In the genomic region with DNA sequence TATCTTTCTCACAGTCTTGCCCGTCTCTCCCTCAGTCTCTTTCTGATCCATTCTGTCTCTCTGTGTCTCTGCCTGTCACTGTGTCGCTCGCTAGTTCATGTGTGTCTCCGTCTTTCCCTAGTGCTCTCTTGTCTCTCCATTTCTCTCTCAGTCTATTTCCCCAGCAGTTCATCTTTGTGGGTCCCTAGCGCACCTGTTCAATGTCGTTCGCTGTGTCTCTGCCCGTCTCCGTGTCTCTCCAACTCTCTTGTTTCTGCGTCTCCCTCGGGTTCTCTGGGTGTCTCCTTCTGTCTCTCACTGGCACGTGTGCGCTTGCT, we compare ENCODE assay signal across 12 cellular contexts. TPM values are rescaled to one million over a fixed set of nuclear protein-coding genes. Genes with fewer than 3 reads are reported as not detected.
DNase-seq lines count a peak whose midpoint lies in the region; ATAC-seq and TF ChIP-seq lines count a peak whose summit lies in the region.
"Had no signal": no experiment of that assay in that cellular context is flagged by ENCODE, and none has a peak within 500 bp of the region (broad histone marks: within the 10 kb centered on the region; RNA-seq: fewer than 3 reads in every experiment).

No MANE protein-coding gene starts in this region.

- H3K27me3 Mint-ChIP-seq in MCF 10A (ENCODE audit: insufficient read depth, unreplicated experiment): no peaks in the 10 kb centered on the region
- peaks cover 63% of the 10 kb centered on the region for H3K27me3 Mint-ChIP-seq in activated CD4-positive, alpha-beta T cell treated with anti-CD3 and anti-CD28 coated beads, Interleukin-2, amount 10 ng/mL, durations not matched to agents 24 days and 14 days

- peaks cover 0 to 5% of the 10 kb centered on the region in 2 donors for H3K9me3 ChIP-seq in breast epithelium
- H3K9me3 ChIP-seq in thoracic aorta: no peaks in the 10 kb centered on the region
- H3K9me3 ChIP-seq: neutrophil had no signal

- no peak overlapping the region for H3K4me3 Mint-ChIP-seq in MCF 10A (ENCODE audit: unreplicated experiment)
- no peak overlapping the region for H3K4me3 Mint-ChIP-seq in activated CD4-positive, alpha-beta T cell treated with anti-CD3 and anti-CD28 coated beads, Interleukin-2, amount 10 ng/mL, durations not matched to agents 24 days and 14 days
- H3K4me3 Mint-ChIP-seq: T-cell had no signal

- no peak for DNase-seq in breast epithelium (ENCODE audit: low spot score in 2 of 2)
- DNase-seq in MCF 10A (ENCODE audit: unreplicated experiment): no peak
- peak; percentile 18 for DNase-seq in NCI-H69 (lab: John Stamatoyannopoulos, UW)
- DNase-seq in fibroblast of villous mesenchyme (ENCODE audit: low read depth): no peak
- DNase-seq in thoracic aorta (ENCODE audit: low spot score): no peak
- DNase-seq in dedifferentiated amniotic fluid mesenchymal stem cell (ENCODE audit: extremely low spot score): no peak
- no peak for DNase-seq in NCI-H1105 treated with DMSO at 0.1 percent for 48 hours (lab: John Stamatoyannopoulos, UW)
- no peak for DNase-seq in activated CD4-positive, alpha-beta T cell treated with anti-CD3 and anti-CD28 coated beads, Interleukin-2, amount 10 ng/mL, durations not matched to agents 24 days and 14 days
- DNase-seq: activated effector memory CD4-positive, alpha-beta T cell treated with Interleukin-2 at 50 U/mL for 16 hours had no signal

- H3K27ac Mint-ChIP-seq in MCF 10A (ENCODE audit: low read depth, unreplicated experiment): no peak overlapping the region
- no peak overlapping the region for H3K27ac Mint-ChIP-seq in activated CD4-positive, alpha-beta T cell treated with anti-CD3 and anti-CD28 coated beads, Interleukin-2, amount 10 ng/mL, durations not matched to agents 24 days and 14 days
- H3K27ac Mint-ChIP-seq: T-cell had no signal

- peaks cover 8% of the 10 kb centered on the region for H3K9me3 Mint-ChIP-seq in MCF 10A (ENCODE audit: unreplicated experiment)
- H3K9me3 Mint-ChIP-seq in activated CD4-positive, alpha-beta T cell treated with anti-CD3 and anti-CD28 coated beads, Interleukin-2, amount 10 ng/mL, durations not matched to agents 24 days and 14 days: no peaks in the 10 kb centered on the region
- H3K9me3 Mint-ChIP-seq: T-cell had no signal

- TF ChIP-seq POLR2A in breast epithelium (IDR thresholded peaks at IDR 0.05): no peak

- POLR2A ChIA-PET in MCF 10A (lab: Yijun Ruan, JAX): no interaction called here

- CTCF ChIA-PET in MCF 10A (lab: Yijun Ruan, JAX): no interaction called here

- H3K4me3 ChIP-seq in breast epithelium (peak overlapping the region; percentile 21 to 55 (median 32)), fibroblast of villous mesenchyme (ENCODE audit: low read depth, low read length) (peak overlapping the region; percentile 50), thoracic aorta (peak overlapping the region; percentile 57)

- peaks cover 0 to 77% of the 10 kb centered on the region in 2 donors for H3K27me3 ChIP-seq in breast epithelium
- no peaks in the 10 kb centered on the region for H3K27me3 ChIP-seq in thoracic aorta (replicated peaks; ENCODE audit: insufficient read depth)

- ATAC-seq in thoracic aorta (ENCODE audit: insufficient number of reproducible peaks, low FRiP score, low read depth): no peak

- H3K27ac ChIP-seq in breast epithelium (no peak overlapping the region), thoracic aorta (no peak overlapping the region)
- H3K27ac ChIP-seq: neutrophil had no signal

- TF ChIP-seq CTCF in breast epithelium (IDR thresholded peaks at IDR 0.05): no peak
- TF ChIP-seq CTCF in MCF 10A (IDR thresholded peaks at IDR 0.05; ENCODE audit: unreplicated experiment): no peak
- TF ChIP-seq CTCF in fibroblast of villous mesenchyme (IDR thresholded peaks at IDR 0.05; ENCODE audit: insufficient read depth, low read depth, low read length): no peak
- TF ChIP-seq CTCF in thoracic aorta (IDR thresholded peaks at IDR 0.05): no peak

- no peaks in the 10 kb centered on the region for H3K4me1 Mint-ChIP-seq in MCF 10A (ENCODE audit: insufficient read depth, unreplicated experiment)
- H3K4me1 Mint-ChIP-seq in activated CD4-positive, alpha-beta T cell treated with anti-CD3 and anti-CD28 coated beads, Interleukin-2, amount 10 ng/mL, durations not matched to agents 24 days and 14 days: peaks cover 11% of the 10 kb centered on the region

- no peaks in the 10 kb centered on the region for H3K36me3 Mint-ChIP-seq in MCF 10A (ENCODE audit: insufficient read depth, unreplicated experiment)
- H3K36me3 Mint-ChIP-seq in activated CD4-positive, alpha-beta T cell treated with anti-CD3 and anti-CD28 coated beads, Interleukin-2, amount 10 ng/mL, durations not matched to agents 24 days and 14 days (ENCODE audit: low read depth): no peaks in the 10 kb centered on the region
- H3K36me3 Mint-ChIP-seq: T-cell had no signal

- no peaks in the 10 kb centered on the region for H3K4me1 ChIP-seq in breast epithelium
- H3K4me1 ChIP-seq in thoracic aorta (ENCODE audit: control insufficient read depth in 1 of 2, low read depth in 2 of 2): peaks cover 0 to 4% of the 10 kb centered on the region in 2 donors

- BruUV-seq in MCF 10A (replicated peaks; lab: Mats Ljungman, UMichigan): no TSS peak

- intact Hi-C loops in breast epithelium (cut with DNase I; ENCODE audit: low total_unique reads): no loop called here
- intact Hi-C loops in MCF 10A (cut with micrococcal nuclease): no loop called here
- intact Hi-C loops in activated CD4-positive, alpha-beta T cell treated with anti-CD3 and anti-CD28 coated beads, Interleukin-2, amount 10 ng/mL, durations not matched to agents 24 days and 14 days (cut with micrococcal nuclease): loop anchor here (2.0 to 5.0 kb wide), 3 partner anchors 70 to 536 kb away; a partner anchor contains a TSS

- H3K36me3 ChIP-seq in breast epithelium: no peaks in the 10 kb centered on the region
- H3K36me3 ChIP-seq in thoracic aorta: no peaks in the 10 kb centered on the region
- H3K36me3 ChIP-seq: neutrophil had no signal

RNA-seq across cellular contexts. Expression of a gene that starts 1.5 kb away (rescaled TPM):
- not detected for total RNA-seq in breast epithelium
- total RNA-seq in MCF 10A (2022): not detected in 2 replicates
- not detected in 2 replicates for total RNA-seq in fibroblast of villous mesenchyme
- not detected for total RNA-seq in thoracic aorta
- total RNA-seq in activated CD4-positive, alpha-beta T cell treated with anti-CD3 and anti-CD28 coated beads, Interleukin-2, amount 10 ng/mL, durations not matched to agents 24 days and 14 days: 0.26 TPM in 1 of 2 replicates, not detected in the other
- total RNA-seq: esophagus mucosa had no signal
